ENCODE assay signal across 19 cellular contexts in genomic region chr4:53562409-53562808, GRCh38. TPM values are rescaled to one million over a fixed set of nuclear protein-coding genes. Genes with fewer than 3 reads are reported as not detected.
A peak's percentile ranks its signal among the peaks of the same experiment; 100 is the strongest.
DNase-seq lines count a peak whose midpoint lies in the region; ATAC-seq lines count a peak whose summit lies in the region.
"Had no signal": no experiment of that assay in that cellular context is flagged by ENCODE, and none has a peak within 500 bp of the region (broad histone marks: within the 10 kb centered on the region; RNA-seq: fewer than 3 reads in every experiment).

No MANE protein-coding gene starts in this region.

- H2BK12ac ChIP-seq in mesenchymal stem cell (ENCODE audit: low read length in 2 of 2): no peak overlapping the region

- no peaks in the 10 kb centered on the region for H3K27me3 ChIP-seq in mesenchymal stem cell (ENCODE audit: control insufficient read depth in 1 of 2, insufficient read depth in 1 of 2, low read length in 2 of 2)
- H3K27me3 ChIP-seq: SJSA1 had no signal

- no peak overlapping the region for H2BK15ac ChIP-seq in mesenchymal stem cell (ENCODE audit: low read depth, poor library complexity, severe bottlenecking)

- H4K91ac ChIP-seq in mesenchymal stem cell (ENCODE audit: low read length): no peak overlapping the region

- no peak overlapping the region for H3K4me3 ChIP-seq in mesenchymal stem cell (ENCODE audit: insufficient read depth in 1 of 2, low read depth in 1 of 2, low read length in 2 of 2)
- H3K4me3 ChIP-seq: GM23338, PC-9, SJSA1 had no signal

- H3K18ac ChIP-seq in mesenchymal stem cell (ENCODE audit: low read depth in 1 of 2, low read length in 2 of 2): no peak overlapping the region

- H2AK5ac ChIP-seq in mesenchymal stem cell (ENCODE audit: low read length, severe bottlenecking): no peak overlapping the region

- H2BK5ac ChIP-seq in mesenchymal stem cell (ENCODE audit: low read depth, low read length, poor library complexity, severe bottlenecking): no peak overlapping the region

- H3K79me1 ChIP-seq in mesenchymal stem cell (replicated peaks; ENCODE audit: low read length, poor library complexity, severe bottlenecking): no peaks in the 10 kb centered on the region

- no peak overlapping the region for H3K4me2 ChIP-seq in mesenchymal stem cell (ENCODE audit: low read length, poor library complexity, severe bottlenecking)
- H3K4me2 ChIP-seq: GM23338, PC-9 had no signal

- no peak overlapping the region for H3K27ac ChIP-seq in mesenchymal stem cell (ENCODE audit: low read length, poor library complexity, severe bottlenecking)
- H3K27ac ChIP-seq: PC-9, SJSA1 had no signal

- H3K23ac ChIP-seq in mesenchymal stem cell (ENCODE audit: low read length in 2 of 2): no peak overlapping the region

- WGBS in mesenchymal stem cell: 26% methylated on average over 1 of the region's 2 CpGs

- DNase-seq in NCI-H1417 (lab: John Stamatoyannopoulos, UW) (peak in 2 of 3 experiments; percentile 66 to 93), NCI-H146 treated with DMSO at 0.1 percent for 48 hours (lab: John Stamatoyannopoulos, UW; ENCODE audit: unreplicated experiment) (peak; percentile 75), NCI-H748 treated with DMSO at 0.1 percent for 48 hours (lab: John Stamatoyannopoulos, UW) (peak; percentile 22), mesenchymal stem cell (peak; percentile 47), NCI-H82 treated with DMSO at 0.1 percent for 48 hours (lab: John Stamatoyannopoulos, UW; ENCODE audit: unreplicated experiment) (no peak), superior temporal gyrus (ENCODE audit: extremely low spot score) (no peak)
- DNase-seq: C1 segment of cervical spinal cord; Caco-2; CD4-positive, alpha-beta memory T cell; H9; Karpas-422; NCI-H1092; NCI-H1694 treated with DMSO at 0.1 percent for 48 hours; PC-9; T-helper 2 cell had no signal

- no peaks in the 10 kb centered on the region for H3K9me3 ChIP-seq in mesenchymal stem cell (ENCODE audit: control insufficient read depth, low read length)
- H3K9me3 ChIP-seq: Caco-2, SJSA1 had no signal

- H3K14ac ChIP-seq in mesenchymal stem cell (ENCODE audit: low read length in 2 of 2): no peak overlapping the region

- no peak overlapping the region for H4K8ac ChIP-seq in mesenchymal stem cell (ENCODE audit: low read length)

- no peak for ATAC-seq in GM19395 (IDR thresholded peaks at IDR 0.05; ENCODE audit: unreplicated experiment)
- ATAC-seq: GM23338, Right ventricle myocardium inferior had no signal

- H2BK120ac ChIP-seq in mesenchymal stem cell (ENCODE audit: low read depth, low read length): no peak overlapping the region

- H2AFZ ChIP-seq in mesenchymal stem cell (ENCODE audit: low read depth, low read length): no peak overlapping the region
- H2AFZ ChIP-seq: GM23338, PC-9 had no signal

- H3K9ac ChIP-seq in mesenchymal stem cell (ENCODE audit: low read length): no peak overlapping the region

- H3K4me1 ChIP-seq in mesenchymal stem cell (ENCODE audit: control insufficient read depth, insufficient read depth, low read depth, low read length): peaks cover 8% of the 10 kb centered on the region
- H3K4me1 ChIP-seq: Caco-2 had no signal

- H3K4ac ChIP-seq in mesenchymal stem cell (ENCODE audit: low read depth in 1 of 2, low read length in 2 of 2): no peak overlapping the region

- no peaks in the 10 kb centered on the region for H3K36me3 ChIP-seq in mesenchymal stem cell (ENCODE audit: control insufficient read depth in 1 of 2, insufficient read depth in 2 of 2, low read depth in 1 of 2, low read length in 2 of 2)
- H3K36me3 ChIP-seq: SJSA1 had no signal

RNA-seq across cellular contexts. Expression of gene LNX1, which starts 28.9 kb away (rescaled TPM):
- polyA plus RNA-seq in mesenchymal stem cell (2013, experiment 1 of 2): 11.7 TPM
- polyA plus RNA-seq in mesenchymal stem cell (2013, experiment 2 of 2): 11.7 TPM

Comparison
In these comparisons a context has a peak if more than half of its experiments do, and no peak if none do; other contexts are left out.
1. DNase-seq: peak in NCI-H1417 (2 of 3), NCI-H146 treated with DMSO at 0.1 percent for 48 hours (single experiment), NCI-H748 treated with DMSO at 0.1 percent for 48 hours (single experiment) and mesenchymal stem cell (single experiment); none in NCI-H82 treated with DMSO at 0.1 percent for 48 hours (single experiment) and superior temporal gyrus (single experiment).